ENCODE assay signal across 32 cellular contexts in genomic region chr18:35585608-35586007, GRCh38.
"Had no signal": no experiment of that assay in that cellular context is flagged by ENCODE, and none has a peak within 500 bp of the region (broad histone marks: within the 10 kb centered on the region; RNA-seq: fewer than 3 reads in every experiment).

No MANE protein-coding gene starts in this region.

- H3K4me3 ChIP-seq: left lung, lower lobe of right lung, pancreas, prostate gland, skin epidermis, stomach, testis, thyroid gland, transverse colon, upper lobe of right lung had no signal

- H3K27ac ChIP-seq: left lung, lower lobe of right lung, pancreas, prostate gland, skin epidermis, stomach, testis, thyroid gland, transverse colon, upper lobe of right lung had no signal

- FAIRE-seq: islet of Langerhans, kidney, pancreas, urothelium cell line had no signal

- H3K9me3 Mint-ChIP-seq: immature natural killer cell, natural killer cell had no signal

- DNase-seq: hypothalamus; immature natural killer cell; kidney; left colon; left lung; lower lobe of right lung; mammary epithelial cell; mesenchymal stem cell; naive B cell; natural killer cell; nephron progenitor cell; pancreas; posterior cingulate gyrus; retina; right cardiac atrium; stimulated activated CD4-positive, alpha-beta T cell treated with anti-CD3 and anti-CD28 coated beads, Interleukin-12 subunit alpha, Interleukin-12 subunit beta, amount 100 ng/mL, for 4 hours; stimulated activated CD4-positive, alpha-beta T cell treated with anti-CD3 and anti-CD28 coated beads, Interleukin-15, amount 100 ng/mL, for 24 hours; stimulated activated CD4-positive, alpha-beta T cell treated with anti-CD3 and anti-CD28 coated beads, Interleukin-2, amount 100 ng/mL, for 24 hours; stimulated activated CD4-positive, alpha-beta T cell treated with anti-CD3 and anti-CD28 coated beads, Interleukin-4, amount 100 ng/mL, for 1 hour; stimulated activated naive B cell treated with anti-CD40 and anti-IgM and Interleukin-4, amounts not matched to agents 10 μg/mL and 1 μg/mL and 100 μg/mL, for 72 hours; stimulated activated naive CD8-positive, alpha-beta T cell treated with anti-CD3 and anti-CD28 coated beads, Interleukin-15, Interleukin-2, amounts not matched to agents 100 U/mL and 50 U/mL, for 24 hours; stomach; testis; thyroid gland; transverse colon; upper lobe of right lung had no signal

- H3K27me3 ChIP-seq: left lung, pancreas, stomach, testis, thyroid gland, transverse colon, upper lobe of right lung had no signal

- ATAC-seq: left colon; left lung; lower lobe of right lung; natural killer cell; pancreas; right cardiac atrium; sciatic nerve; stimulated activated naive B cell treated with anti-CD40 and anti-IgM and Interleukin-4, amounts not matched to agents 10 μg/mL and 1 μg/mL and 100 μg/mL, for 72 hours; stimulated activated naive CD8-positive, alpha-beta T cell treated with anti-CD3 and anti-CD28 coated beads, Interleukin-15, Interleukin-2, amounts not matched to agents 100 U/mL and 50 U/mL, for 24 hours; upper lobe of right lung had no signal

- H3K27me3 Mint-ChIP-seq: naive B cell; stimulated activated naive B cell treated with anti-CD40 and anti-IgM and Interleukin-4, amounts not matched to agents 10 μg/mL and 1 μg/mL and 100 μg/mL, for 72 hours had no signal

- H3K27ac Mint-ChIP-seq: mesothelial cell of epicardium; natural killer cell; nephron progenitor cell; stimulated activated naive B cell treated with anti-CD40 and anti-IgM and Interleukin-4, amounts not matched to agents 10 μg/mL and 1 μg/mL and 100 μg/mL, for 72 hours had no signal

- H3K9me3 ChIP-seq: pancreas, prostate gland, testis, thyroid gland had no signal

- H3K4me3 Mint-ChIP-seq: immature natural killer cell; mesothelial cell of epicardium; nephron progenitor cell; stimulated activated naive B cell treated with anti-CD40 and anti-IgM and Interleukin-4, amounts not matched to agents 10 μg/mL and 1 μg/mL and 100 μg/mL, for 72 hours had no signal

- H3K36me3 Mint-ChIP-seq: natural killer cell had no signal

- H3K36me3 ChIP-seq: left lung, lower lobe of right lung, pancreas, prostate gland, stomach, thyroid gland, transverse colon, upper lobe of right lung had no signal
